ENCODE assay signal across 8 cellular contexts in genomic region chr13:29850213-29850898, GRCh38. TPM values are rescaled to one million over a fixed set of nuclear protein-coding genes. Genes with fewer than 3 reads are reported as not detected.
DNase-seq lines count a peak whose midpoint lies in the region; ATAC-seq and TF ChIP-seq lines count a peak whose summit lies in the region.

Gene UBL3, minus strand, starts transcription at chr13:29850617. Its CDS starts 1,079 bp downstream, at chr13:29849538.

- H3K36me3 Mint-ChIP-seq in natural killer cell = no peaks in the 10 kb centered on the region

- H3K4me3 ChIP-seq in H7 (ENCODE audit: insufficient read depth, low read depth, low read length) (peak within 1 kb of the TSS; percentile 86), fibroblast of pulmonary artery (replicated peaks; ENCODE audit: low read depth, low read length) (peak within 1 kb of the TSS; percentile 85)

- ATAC-seq in natural killer cell = peak; percentile 86 to 96 (median 92)

- H3K4me3 Mint-ChIP-seq in natural killer cell = peak within 1 kb of the TSS; percentile 95

- no peaks in the 10 kb centered on the region for H3K36me3 ChIP-seq in H7 (replicated peaks; ENCODE audit: control insufficient read depth, insufficient read depth, low read length)

- H3K9me3 Mint-ChIP-seq in natural killer cell = no peaks in the 10 kb centered on the region

- intact Hi-C loops in natural killer cell (cut with micrococcal nuclease) = loop anchor here (1.0 kb wide), 1 partner anchor 52 kb away; no protein-coding TSS in a partner anchor

- H3K4me1 Mint-ChIP-seq in natural killer cell = peaks cover 40 to 47% of the 10 kb centered on the region in 2 donors

- peak within 1 kb of the TSS; percentile 96 to 100 for H3K27ac Mint-ChIP-seq in natural killer cell

- TF ChIP-seq CTCF in fibroblast of pulmonary artery (IDR thresholded peaks at IDR 0.05; ENCODE audit: low read length, missing control alignments) (no peak), natural killer cell (IDR thresholded peaks at IDR 0.05) (no peak)

- no peaks in the 10 kb centered on the region for H3K27me3 ChIP-seq in H7 (ENCODE audit: control insufficient read depth, insufficient read depth, low read length)

- DNase-seq in ELR (ENCODE audit: low read depth) (peak; percentile 97), H7 (peak; percentile 96), M059J (ENCODE audit: low read depth) (peak; percentile 94), fibroblast of pulmonary artery (ENCODE audit: low read depth) (peak; percentile 97), natural killer cell (peak; percentile 87)
- DNase-seq in activated T-helper 9 cell treated with anti-CD3 and anti-CD28 coated beads, Interleukin-2, amount 50 U/mL, for 16 hours (ENCODE audit: low read depth) = peak; percentile 93
- peak; percentile 89 to 96 (median 92) for DNase-seq in stimulated activated naive CD4-positive, alpha-beta T cell (lab: John Stamatoyannopoulos, UW)

- H3K27me3 Mint-ChIP-seq in natural killer cell (ENCODE audit: low read depth in 2 of 2) = peaks cover 0 to 6% of the 10 kb centered on the region in 2 donors

- TF ChIP-seq POLR2A in Raji (IDR thresholded peaks at IDR 0.05; ENCODE audit: insufficient read depth, low read depth, low read length) = peak; percentile 56

RNA-seq across cellular contexts. Expression of gene UBL3, which starts in this region (rescaled TPM):
- total RNA-seq in H7 (2014; rRNA removed; shearing (Covaris generic)) = 17.5 and 20.4 TPM in 2 replicates
- total RNA-seq in M059J (2014; rRNA removed; shearing (Covaris generic)) = 12.9 and 18.5 TPM in 2 replicates
- total RNA-seq in natural killer cell = 10 to 100 TPM; 29.6 to 36.0 (median 31.5) TPM

Comparison
In these comparisons a context has a peak if more than half of its experiments do, and no peak if none do; other contexts are left out.
1. Peak in every context shown above with its lines: DNase-seq, ATAC-seq and H3K4me3 ChIP-seq.